10 cellular contexts compared by ENCODE assay signal in the genomic region with DNA sequence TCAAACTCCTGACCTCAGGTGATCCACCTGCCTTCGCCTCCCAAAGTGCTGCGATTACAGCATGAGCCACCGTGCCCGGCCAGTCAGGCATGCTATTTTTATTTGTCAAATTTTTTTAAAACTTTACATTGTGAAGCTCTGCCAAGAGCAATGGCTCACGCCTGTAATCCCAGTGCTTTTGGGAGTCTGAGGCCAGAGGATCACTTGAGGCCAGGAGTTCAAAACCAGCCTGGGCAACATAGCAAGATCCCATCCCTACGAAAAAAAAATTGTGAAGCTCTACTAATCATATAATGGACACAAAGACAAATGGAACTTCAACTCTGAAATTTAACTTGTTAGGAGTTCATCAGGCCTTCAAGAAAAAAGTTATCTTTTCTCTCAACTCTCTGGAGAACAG. TPM values are rescaled to one million over a fixed set of nuclear protein-coding genes. Genes with fewer than 3 reads are reported as not detected.
DNase-seq lines count a peak whose midpoint lies in the region; ATAC-seq and TF ChIP-seq lines count a peak whose summit lies in the region.
"Had no signal": no experiment of that assay in that cellular context is flagged by ENCODE, and none has a peak within 500 bp of the region (broad histone marks: within the 10 kb centered on the region; RNA-seq: fewer than 3 reads in every experiment).

No MANE protein-coding gene starts in this region.

- H3K4me1 ChIP-seq in adipocyte (ENCODE audit: control insufficient read depth, insufficient read depth, low read length), result peaks cover 7% of the 10 kb centered on the region

- intact Hi-C loops in CD4-positive, alpha-beta T cell (cut with DNase I, micrococcal nuclease), result loop anchor here in 1 of 2 experiments (2.0 kb wide), 1 partner anchor 28 kb away; no protein-coding TSS in a partner anchor
- intact Hi-C loops in dorsolateral prefrontal cortex (cut with DNase I), result no loop called here

- TF ChIP-seq RAD21 in neural cell (conservative IDR thresholded peaks at IDR 0.05), result no peak

- H3K9me3 ChIP-seq in CD4-positive, alpha-beta T cell (ENCODE audit: control insufficient read depth, low read length), result no peaks in the 10 kb centered on the region
- H3K9me3 ChIP-seq in adipocyte (ENCODE audit: control insufficient read depth, low read length), result no peaks in the 10 kb centered on the region
- H3K9me3 ChIP-seq in neural cell (ENCODE audit: low read length), result no peaks in the 10 kb centered on the region
- H3K9me3 ChIP-seq: MG63 had no signal

- H3K4me3 ChIP-seq in HFF-Myc (replicated peaks; ENCODE audit: low read depth, low read length) (peak overlapping the region; percentile 70), adipocyte (ENCODE audit: low read length) (peak overlapping the region; percentile 83), neural cell (ENCODE audit: low read length) (peak overlapping the region; percentile 68), dorsolateral prefrontal cortex (peak overlapping the region in 11 of 59 donors; percentile 28 to 83 (median 76))

- peaks cover 50% of the 10 kb centered on the region for H3K4me1 Mint-ChIP-seq in CD4-positive, alpha-beta T cell (ENCODE audit: low read depth)

- no peaks in the 10 kb centered on the region for H3F3A ChIP-seq in neural cell (ENCODE audit: insufficient read depth, low read length, poor library complexity, severe bottlenecking)

- H3K4me2 ChIP-seq in neural cell (ENCODE audit: low read length), result no peak overlapping the region

- TF ChIP-seq CTCF in CD4-positive, alpha-beta T cell (IDR thresholded peaks at IDR 0.05), result no peak
- TF ChIP-seq CTCF in HFF-Myc (IDR thresholded peaks at IDR 0.05; ENCODE audit: low read depth, low read length, missing control alignments) (no peak), neural cell (IDR thresholded peaks at IDR 0.05; ENCODE audit: poor library complexity, severe bottlenecking) (no peak), dorsolateral prefrontal cortex (IDR thresholded peaks at IDR 0.05 in 54 of 56, conservative IDR thresholded peaks at IDR 0.05 in 2 of 56; ENCODE audit: low read depth in 1 of 56, partially characterized antibody in 56 of 56) (no peak)

- H3K9me2 ChIP-seq in neural cell (ENCODE audit: insufficient read depth, low read length), result no peaks in the 10 kb centered on the region

- CTCF ChIA-PET in CD4-positive, alpha-beta T cell (lab: Charles Lee), result no interaction called here

- H3K27me3 Mint-ChIP-seq in CD4-positive, alpha-beta T cell, result no peaks in the 10 kb centered on the region

- H3K27ac ChIP-seq in CD4-positive, alpha-beta T cell (ENCODE audit: low read depth, low read length), result no peak overlapping the region
- H3K27ac ChIP-seq in neural cell (ENCODE audit: low read length) (no peak overlapping the region), dorsolateral prefrontal cortex (peak overlapping the region in 7 of 59 donors; percentile 81 to 95 (median 88))

- no peaks in the 10 kb centered on the region for H4K20me1 ChIP-seq in neural cell (ENCODE audit: insufficient read depth)

- H3K9me3 Mint-ChIP-seq in CD4-positive, alpha-beta T cell, result no peaks in the 10 kb centered on the region

- H3K27me3 ChIP-seq in CD4-positive, alpha-beta T cell (ENCODE audit: control insufficient read depth, insufficient read depth, low read length), result no peaks in the 10 kb centered on the region
- H3K27me3 ChIP-seq in adipocyte (replicated peaks; ENCODE audit: control insufficient read depth, insufficient read depth, low read length) (no peaks in the 10 kb centered on the region), neural cell (ENCODE audit: insufficient read depth, low read depth, low read length) (no peaks in the 10 kb centered on the region), dorsolateral prefrontal cortex (no peaks in the 10 kb centered on the region)
- H3K27me3 ChIP-seq: MG63 had no signal

- H3K79me2 ChIP-seq in neural cell (replicated peaks; ENCODE audit: insufficient read depth, low read length), result peaks cover 20% of the 10 kb centered on the region

- H3K4me3 Mint-ChIP-seq in CD4-positive, alpha-beta T cell, result peak overlapping the region; percentile 99

- peaks cover 34% of the 10 kb centered on the region for H3K36me3 Mint-ChIP-seq in CD4-positive, alpha-beta T cell (ENCODE audit: low read depth)

- no peaks in the 10 kb centered on the region for H3K36me3 ChIP-seq in adipocyte (ENCODE audit: control insufficient read depth, insufficient read depth, low read length, severe bottlenecking)
- H3K36me3 ChIP-seq in neural cell (ENCODE audit: insufficient read depth, low read length), result no peaks in the 10 kb centered on the region

- no peak for TF ChIP-seq POLR2A in erythroblast (IDR thresholded peaks at IDR 0.05; ENCODE audit: low read length)

- no peak for ATAC-seq in CD4-positive, alpha-beta T cell (ENCODE audit: poor library complexity)
- ATAC-seq in HG03521 (IDR thresholded peaks at IDR 0.05; ENCODE audit: unreplicated experiment) (no peak), HG02884 (IDR thresholded peaks at IDR 0.05; ENCODE audit: unreplicated experiment) (no peak)

- POLR2A ChIA-PET in CD4-positive, alpha-beta T cell (lab: Charles Lee), result interaction anchor here (1.3 kb wide), 1 partner anchor 26 kb away, joined by 4 read pairs; a partner anchor contains a TSS

- peak overlapping the region; percentile 99 for H3K27ac Mint-ChIP-seq in CD4-positive, alpha-beta T cell

- DNase-seq in CD4-positive, alpha-beta T cell, result no peak
- DNase-seq in HFF-Myc (ENCODE audit: extremely low read depth, low read depth), result no peak
- no peak for DNase-seq in adipocyte (ENCODE audit: low read depth)
- no peak for DNase-seq in dorsolateral prefrontal cortex
- DNase-seq in erythroblast (lab: John Stamatoyannopoulos, UW), result no peak
- DNase-seq: MG63 had no signal

- H3K9ac ChIP-seq in adipocyte (ENCODE audit: low read length) (peak overlapping the region; percentile 96), neural cell (ENCODE audit: low read length) (no peak overlapping the region)

- H2AFZ ChIP-seq in neural cell (ENCODE audit: low read depth, low read length), result no peak overlapping the region

- no peak for TF ChIP-seq EP300 in neural cell (conservative IDR thresholded peaks at IDR 0.05; ENCODE audit: poor library complexity, severe bottlenecking)

TF ChIP-seq in neural cell, 6 proteins besides CTCF, POLR2A, EP300 and RAD21:
- TF ChIP-seq, protein P1, sequence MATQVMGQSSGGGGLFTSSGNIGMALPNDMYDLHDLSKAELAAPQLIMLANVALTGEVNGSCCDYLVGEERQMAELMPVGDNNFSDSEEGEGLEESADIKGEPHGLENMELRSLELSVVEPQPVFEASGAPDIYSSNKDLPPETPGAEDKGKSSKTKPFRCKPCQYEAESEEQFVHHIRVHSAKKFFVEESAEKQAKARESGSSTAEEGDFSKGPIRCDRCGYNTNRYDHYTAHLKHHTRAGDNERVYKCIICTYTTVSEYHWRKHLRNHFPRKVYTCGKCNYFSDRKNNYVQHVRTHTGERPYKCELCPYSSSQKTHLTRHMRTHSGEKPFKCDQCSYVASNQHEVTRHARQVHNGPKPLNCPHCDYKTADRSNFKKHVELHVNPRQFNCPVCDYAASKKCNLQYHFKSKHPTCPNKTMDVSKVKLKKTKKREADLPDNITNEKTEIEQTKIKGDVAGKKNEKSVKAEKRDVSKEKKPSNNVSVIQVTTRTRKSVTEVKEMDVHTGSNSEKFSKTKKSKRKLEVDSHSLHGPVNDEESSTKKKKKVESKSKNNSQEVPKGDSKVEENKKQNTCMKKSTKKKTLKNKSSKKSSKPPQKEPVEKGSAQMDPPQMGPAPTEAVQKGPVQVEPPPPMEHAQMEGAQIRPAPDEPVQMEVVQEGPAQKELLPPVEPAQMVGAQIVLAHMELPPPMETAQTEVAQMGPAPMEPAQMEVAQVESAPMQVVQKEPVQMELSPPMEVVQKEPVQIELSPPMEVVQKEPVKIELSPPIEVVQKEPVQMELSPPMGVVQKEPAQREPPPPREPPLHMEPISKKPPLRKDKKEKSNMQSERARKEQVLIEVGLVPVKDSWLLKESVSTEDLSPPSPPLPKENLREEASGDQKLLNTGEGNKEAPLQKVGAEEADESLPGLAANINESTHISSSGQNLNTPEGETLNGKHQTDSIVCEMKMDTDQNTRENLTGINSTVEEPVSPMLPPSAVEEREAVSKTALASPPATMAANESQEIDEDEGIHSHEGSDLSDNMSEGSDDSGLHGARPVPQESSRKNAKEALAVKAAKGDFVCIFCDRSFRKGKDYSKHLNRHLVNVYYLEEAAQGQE (IDR thresholded peaks at IDR 0.05; ENCODE audit: borderline replicate concordance), result no peak
- no peak for TF ChIP-seq TAF1 (IDR thresholded peaks at IDR 0.05; ENCODE audit: low read depth)
- TF ChIP-seq MXI1 (conservative IDR thresholded peaks at IDR 0.05; ENCODE audit: poor library complexity, severe bottlenecking), result no peak
- TF ChIP-seq SMC3 (conservative IDR thresholded peaks at IDR 0.05; ENCODE audit: poor library complexity), result no peak
- TF ChIP-seq EZH2 (IDR thresholded peaks at IDR 0.05; ENCODE audit: borderline replicate concordance, insufficient read depth, low read length, poor library complexity, severe bottlenecking), result no peak
- no peak for TF ChIP-seq POLR2AphosphoS5 (IDR thresholded peaks at IDR 0.05)
TF ChIP-seq in neural cell: peak in this region for 0.

RNA-seq across cellular contexts. Expression of a gene that starts 1.9 kb away (rescaled TPM):
- 100 to 1,000 TPM; 106 to 115 TPM for total RNA-seq in CD4-positive, alpha-beta T cell
- polyA plus RNA-seq in neural cell, result 11.1 and 13.7 TPM in 2 replicates
- polyA minus RNA-seq in neural cell, result 23.4 and 38.7 TPM in 2 replicates
- total RNA-seq in dorsolateral prefrontal cortex, result 100 to 1,000 TPM; 109 to 241 (median 155) TPM

RNA-seq across cellular contexts. Expression of a gene that starts 5.6 kb away (rescaled TPM):
- under 1 TPM; 0.20 to 0.33 TPM for total RNA-seq in CD4-positive, alpha-beta T cell
- not detected in 2 replicates for polyA plus RNA-seq in neural cell
- not detected in 2 replicates for polyA minus RNA-seq in neural cell
- 1 to 10 TPM in 1 of 120 experiments, under 1 TPM in 16, not detected in 103; 0.17 to 1.1 (median 0.26) TPM for total RNA-seq in dorsolateral prefrontal cortex
- total RNA-seq: dermis blood vessel endothelial cell had no signal

RNA-seq across cellular contexts. Expression of a gene that starts 26.1 kb away (rescaled TPM):
- not detected for total RNA-seq in CD4-positive, alpha-beta T cell
- polyA plus RNA-seq in neural cell, result 0.30 and 2.3 TPM in 2 replicates
- not detected in 2 replicates for polyA minus RNA-seq in neural cell
- 1 to 10 TPM in 3 of 120 experiments, under 1 TPM in 26, not detected in 91; 0.17 to 2.6 (median 0.44) TPM for total RNA-seq in dorsolateral prefrontal cortex
- total RNA-seq: dermis blood vessel endothelial cell had no signal

RNA-seq across cellular contexts. Expression of a gene that starts 30.6 kb away (rescaled TPM):
- total RNA-seq in CD4-positive, alpha-beta T cell, result under 1 TPM; 0.31 to 0.85 TPM
- 4.2 TPM in 1 of 2 replicates, not detected in the other for polyA plus RNA-seq in neural cell
- 0.24 and 0.58 TPM in 2 replicates for polyA minus RNA-seq in neural cell
- total RNA-seq in dorsolateral prefrontal cortex, result 10 to 100 TPM in 6 of 120 experiments, 1 to 10 TPM in 88, under 1 TPM in 25, not detected in 1; 0.15 to 12.1 (median 2.1) TPM

RNA-seq across cellular contexts. Expression of a gene that starts 50.7 kb away (rescaled TPM):
- total RNA-seq in CD4-positive, alpha-beta T cell, result 100 to 1,000 TPM; 354 to 370 TPM
- polyA plus RNA-seq in neural cell, result not detected in 2 replicates
- not detected in 2 replicates for polyA minus RNA-seq in neural cell
- total RNA-seq in dorsolateral prefrontal cortex, result 10 to 100 TPM in 108 of 120 experiments, 1 to 10 TPM in 12; 7.1 to 28.3 (median 14.6) TPM
- total RNA-seq: dermis blood vessel endothelial cell had no signal
